In genomic region chr10:77297370-77297692, GRCh38 we compare ENCODE assay signal across 1 cellular context.
TF ChIP-seq lines count a peak whose summit lies in the region.

No MANE protein-coding gene starts in this region.

TF ChIP-seq in HEK293, 187 proteins besides CTCF, POLR2A, EP300 and RAD21 (continued from another document and continues in another):
- TF ChIP-seq PRDM6 (tag by site-specific recombination; IDR thresholded peaks at IDR 0.05), result peak; percentile 31; the same call in 1 of the 2 replicates
- TF ChIP-seq ZNF391 (tag by site-specific recombination; IDR thresholded peaks at IDR 0.05; ENCODE audit: borderline replicate concordance, low read depth), result no peak
- no peak for TF ChIP-seq BCL11B (tag by site-specific recombination; IDR thresholded peaks at IDR 0.05; ENCODE audit: low read depth)
- no peak for TF ChIP-seq YY2 (tag by site-specific recombination; IDR thresholded peaks at IDR 0.05)
- 0 out of 2 replicates have a peak, but pooled peaks have one; percentile 32 for TF ChIP-seq ZNF626 (tag by site-specific recombination; IDR thresholded peaks at IDR 0.05)
- no peak for TF ChIP-seq REPIN1 (tag by site-specific recombination; IDR thresholded peaks at IDR 0.05; ENCODE audit: low read depth)
- no peak for TF ChIP-seq ZNF518A (tag by site-specific recombination; conservative IDR thresholded peaks at IDR 0.05; ENCODE audit: low read depth)
- no peak for TF ChIP-seq ZNF426 (tag by site-specific recombination; IDR thresholded peaks at IDR 0.05)
- TF ChIP-seq ZNF791 (tag by site-specific recombination; IDR thresholded peaks at IDR 0.05), result no peak
- TF ChIP-seq ZNF692 (tag by site-specific recombination; IDR thresholded peaks at IDR 0.05), result no peak
- no peak for TF ChIP-seq ZNF292 (tag by site-specific recombination; IDR thresholded peaks at IDR 0.05; ENCODE audit: borderline replicate concordance, low read depth)
- TF ChIP-seq ZNF2 (tag by site-specific recombination; IDR thresholded peaks at IDR 0.05), result no peak
- TF ChIP-seq KLF17 (tag by site-specific recombination; IDR thresholded peaks at IDR 0.05), result no peak
- no peak for TF ChIP-seq ZNF19 (tag by site-specific recombination; IDR thresholded peaks at IDR 0.05; ENCODE audit: low read depth)
- no peak for TF ChIP-seq ZNF571 (tag by site-specific recombination; IDR thresholded peaks at IDR 0.05)
- peak; percentile 55; the same call in 1 of the 2 replicates for TF ChIP-seq ZBTB20 (tag by site-specific recombination; IDR thresholded peaks at IDR 0.05)
- TF ChIP-seq ZNF629 (tag by site-specific recombination; IDR thresholded peaks at IDR 0.05), result peak; percentile 27; the same call in 1 of the 2 replicates
- no peak for TF ChIP-seq PRDM2 (tag by site-specific recombination; IDR thresholded peaks at IDR 0.05; ENCODE audit: borderline replicate concordance)
- TF ChIP-seq OSR2 (tag by site-specific recombination; IDR thresholded peaks at IDR 0.05), result peak; percentile 45; the same call in 1 of the 2 replicates
- TF ChIP-seq KLF8 (tag by site-specific recombination; IDR thresholded peaks at IDR 0.05), result no peak
- TF ChIP-seq BCL6B (tag by site-specific recombination; IDR thresholded peaks at IDR 0.05), result no peak
- TF ChIP-seq ZNF530 (tag by site-specific recombination; IDR thresholded peaks at IDR 0.05; ENCODE audit: low read depth), result no peak
- TF ChIP-seq ZFP3 (tag by site-specific recombination; IDR thresholded peaks at IDR 0.05; ENCODE audit: low read depth), result no peak
- TF ChIP-seq ZNF433 (tag by site-specific recombination; IDR thresholded peaks at IDR 0.05; ENCODE audit: low read depth), result no peak
- no peak for TF ChIP-seq HOXD13 (CRISPR knock-in tag; IDR thresholded peaks at IDR 0.05; ENCODE audit: borderline replicate concordance)
- TF ChIP-seq ZNF548 (tag by site-specific recombination; IDR thresholded peaks at IDR 0.05), result no peak
- TF ChIP-seq PRDM10 (tag by site-specific recombination; IDR thresholded peaks at IDR 0.05), result peak; percentile 22; the same call in 1 of the 2 replicates
- TF ChIP-seq REST (tag by site-specific recombination; IDR thresholded peaks at IDR 0.05), result peak; percentile 85
- TF ChIP-seq KLF1 (tag by site-specific recombination; IDR thresholded peaks at IDR 0.05), result no peak
- TF ChIP-seq ZBTB1 (tag by site-specific recombination; IDR thresholded peaks at IDR 0.05), result no peak
- no peak for TF ChIP-seq ZNF777 (tag by site-specific recombination; IDR thresholded peaks at IDR 0.05; ENCODE audit: borderline replicate concordance)
